In the genomic region with DNA sequence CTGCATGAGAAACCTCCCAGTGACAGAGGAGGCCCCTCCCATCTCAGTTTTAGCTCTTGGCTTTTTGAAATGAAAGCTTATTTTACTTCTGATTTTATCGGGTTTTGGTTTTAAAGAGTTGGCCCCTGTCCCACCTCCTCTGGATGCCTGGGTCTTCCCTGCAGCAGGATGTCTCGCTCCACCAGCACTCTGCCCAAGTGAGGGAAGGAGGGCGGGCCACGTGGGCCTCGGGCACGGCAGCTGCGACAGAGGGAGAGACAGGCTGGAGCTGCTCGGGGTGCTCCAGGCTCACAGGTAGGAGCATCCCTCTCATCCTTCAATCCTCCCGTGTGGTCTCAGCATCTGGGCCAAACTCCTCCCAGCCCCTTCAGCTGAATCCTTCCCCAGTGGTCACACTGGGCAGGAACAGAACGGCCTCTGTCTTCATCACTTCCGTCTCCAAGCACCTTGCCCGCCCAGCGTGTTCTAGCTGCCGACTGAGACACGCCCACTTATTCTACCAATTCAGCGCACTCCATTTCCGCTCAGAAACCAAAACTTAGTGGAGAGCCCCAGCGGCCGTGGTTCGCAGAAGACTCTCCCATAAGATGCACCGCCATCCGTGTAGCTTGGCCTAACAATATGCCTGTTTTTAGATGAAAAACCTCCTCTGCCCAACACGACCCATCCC, we compare ENCODE assay signal across 1 cellular context.
TF ChIP-seq lines count a peak whose summit lies in the region.

No MANE protein-coding gene starts in this region.

TF ChIP-seq in HepG2, 621 proteins besides CTCF, POLR2A, EP300 and RAD21 (continued from another document):
- TF ChIP-seq TCF7L2 (IDR thresholded peaks at IDR 0.05; ENCODE audit: low read depth, low read length) (no peak), HES4 (CRISPR knock-in tag; IDR thresholded peaks at IDR 0.05; ENCODE audit: borderline replicate concordance) (no peak)
- TF ChIP-seq, protein P1, sequence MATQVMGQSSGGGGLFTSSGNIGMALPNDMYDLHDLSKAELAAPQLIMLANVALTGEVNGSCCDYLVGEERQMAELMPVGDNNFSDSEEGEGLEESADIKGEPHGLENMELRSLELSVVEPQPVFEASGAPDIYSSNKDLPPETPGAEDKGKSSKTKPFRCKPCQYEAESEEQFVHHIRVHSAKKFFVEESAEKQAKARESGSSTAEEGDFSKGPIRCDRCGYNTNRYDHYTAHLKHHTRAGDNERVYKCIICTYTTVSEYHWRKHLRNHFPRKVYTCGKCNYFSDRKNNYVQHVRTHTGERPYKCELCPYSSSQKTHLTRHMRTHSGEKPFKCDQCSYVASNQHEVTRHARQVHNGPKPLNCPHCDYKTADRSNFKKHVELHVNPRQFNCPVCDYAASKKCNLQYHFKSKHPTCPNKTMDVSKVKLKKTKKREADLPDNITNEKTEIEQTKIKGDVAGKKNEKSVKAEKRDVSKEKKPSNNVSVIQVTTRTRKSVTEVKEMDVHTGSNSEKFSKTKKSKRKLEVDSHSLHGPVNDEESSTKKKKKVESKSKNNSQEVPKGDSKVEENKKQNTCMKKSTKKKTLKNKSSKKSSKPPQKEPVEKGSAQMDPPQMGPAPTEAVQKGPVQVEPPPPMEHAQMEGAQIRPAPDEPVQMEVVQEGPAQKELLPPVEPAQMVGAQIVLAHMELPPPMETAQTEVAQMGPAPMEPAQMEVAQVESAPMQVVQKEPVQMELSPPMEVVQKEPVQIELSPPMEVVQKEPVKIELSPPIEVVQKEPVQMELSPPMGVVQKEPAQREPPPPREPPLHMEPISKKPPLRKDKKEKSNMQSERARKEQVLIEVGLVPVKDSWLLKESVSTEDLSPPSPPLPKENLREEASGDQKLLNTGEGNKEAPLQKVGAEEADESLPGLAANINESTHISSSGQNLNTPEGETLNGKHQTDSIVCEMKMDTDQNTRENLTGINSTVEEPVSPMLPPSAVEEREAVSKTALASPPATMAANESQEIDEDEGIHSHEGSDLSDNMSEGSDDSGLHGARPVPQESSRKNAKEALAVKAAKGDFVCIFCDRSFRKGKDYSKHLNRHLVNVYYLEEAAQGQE (IDR thresholded peaks at IDR 0.05; ENCODE audit: borderline replicate concordance in 1 of 2, low read depth in 1 of 2, low read length in 2 of 2): no peak
- TF ChIP-seq, protein P2, sequence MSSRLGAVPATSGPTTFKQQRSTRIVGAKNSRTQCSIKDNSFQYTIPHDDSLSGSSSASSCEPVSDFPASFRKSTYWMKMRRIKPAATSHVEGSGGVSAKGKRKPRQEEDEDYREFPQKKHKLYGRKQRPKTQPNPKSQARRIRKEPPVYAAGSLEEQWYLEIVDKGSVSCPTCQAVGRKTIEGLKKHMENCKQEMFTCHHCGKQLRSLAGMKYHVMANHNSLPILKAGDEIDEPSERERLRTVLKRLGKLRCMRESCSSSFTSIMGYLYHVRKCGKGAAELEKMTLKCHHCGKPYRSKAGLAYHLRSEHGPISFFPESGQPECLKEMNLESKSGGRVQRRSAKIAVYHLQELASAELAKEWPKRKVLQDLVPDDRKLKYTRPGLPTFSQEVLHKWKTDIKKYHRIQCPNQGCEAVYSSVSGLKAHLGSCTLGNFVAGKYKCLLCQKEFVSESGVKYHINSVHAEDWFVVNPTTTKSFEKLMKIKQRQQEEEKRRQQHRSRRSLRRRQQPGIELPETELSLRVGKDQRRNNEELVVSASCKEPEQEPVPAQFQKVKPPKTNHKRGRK (CRISPR knock-in tag; IDR thresholded peaks at IDR 0.05): no peak
- TF ChIP-seq, protein P3, sequence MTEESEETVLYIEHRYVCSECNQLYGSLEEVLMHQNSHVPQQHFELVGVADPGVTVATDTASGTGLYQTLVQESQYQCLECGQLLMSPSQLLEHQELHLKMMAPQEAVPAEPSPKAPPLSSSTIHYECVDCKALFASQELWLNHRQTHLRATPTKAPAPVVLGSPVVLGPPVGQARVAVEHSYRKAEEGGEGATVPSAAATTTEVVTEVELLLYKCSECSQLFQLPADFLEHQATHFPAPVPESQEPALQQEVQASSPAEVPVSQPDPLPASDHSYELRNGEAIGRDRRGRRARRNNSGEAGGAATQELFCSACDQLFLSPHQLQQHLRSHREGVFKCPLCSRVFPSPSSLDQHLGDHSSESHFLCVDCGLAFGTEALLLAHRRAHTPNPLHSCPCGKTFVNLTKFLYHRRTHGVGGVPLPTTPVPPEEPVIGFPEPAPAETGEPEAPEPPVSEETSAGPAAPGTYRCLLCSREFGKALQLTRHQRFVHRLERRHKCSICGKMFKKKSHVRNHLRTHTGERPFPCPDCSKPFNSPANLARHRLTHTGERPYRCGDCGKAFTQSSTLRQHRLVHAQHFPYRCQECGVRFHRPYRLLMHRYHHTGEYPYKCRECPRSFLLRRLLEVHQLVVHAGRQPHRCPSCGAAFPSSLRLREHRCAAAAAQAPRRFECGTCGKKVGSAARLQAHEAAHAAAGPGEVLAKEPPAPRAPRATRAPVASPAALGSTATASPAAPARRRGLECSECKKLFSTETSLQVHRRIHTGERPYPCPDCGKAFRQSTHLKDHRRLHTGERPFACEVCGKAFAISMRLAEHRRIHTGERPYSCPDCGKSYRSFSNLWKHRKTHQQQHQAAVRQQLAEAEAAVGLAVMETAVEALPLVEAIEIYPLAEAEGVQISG (CRISPR knock-in tag; IDR thresholded peaks at IDR 0.05): no peak
